14 cellular contexts compared by ENCODE assay signal in the genomic region with DNA sequence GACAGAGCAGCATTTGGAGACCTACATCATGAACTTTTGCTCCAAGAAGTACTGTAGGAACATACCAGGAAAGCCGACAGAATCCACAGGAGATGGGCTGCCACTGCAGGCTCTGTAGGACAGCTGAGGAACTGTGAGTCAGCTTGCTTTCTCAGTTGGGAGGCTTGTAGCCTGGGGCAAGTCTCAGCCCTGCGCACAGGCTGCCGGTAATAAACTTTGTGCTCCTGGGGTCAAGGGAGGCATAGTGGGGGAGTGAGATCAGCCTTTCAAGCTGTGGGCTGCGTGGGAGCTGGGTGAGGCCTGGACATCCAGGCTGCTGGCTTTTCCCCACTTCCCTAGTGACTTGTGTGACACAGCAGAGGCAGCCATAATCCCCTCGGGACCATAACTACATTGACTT.
DNase-seq lines count a peak whose midpoint lies in the region; ATAC-seq and TF ChIP-seq lines count a peak whose summit lies in the region.
"Had no signal": no experiment of that assay in that cellular context is flagged by ENCODE, and none has a peak within 500 bp of the region (broad histone marks: within the 10 kb centered on the region; RNA-seq: fewer than 3 reads in every experiment).

No MANE protein-coding gene starts in this region.

- H3K9me3 Mint-ChIP-seq in neural progenitor cell, result peaks cover 11% of the 10 kb centered on the region

- intact Hi-C loops in left ventricle myocardium superior (cut with micrococcal nuclease), result no loop called here

- H3K9ac ChIP-seq in neural progenitor cell, result no peak overlapping the region

- H3K27me3 ChIP-seq in RWPE2 (ENCODE audit: insufficient read depth, poor library complexity, severe bottlenecking) (no peaks in the 10 kb centered on the region), neural progenitor cell (no peaks in the 10 kb centered on the region)

- peaks cover 5% of the 10 kb centered on the region for H3K27me3 Mint-ChIP-seq in neural progenitor cell (ENCODE audit: insufficient read depth, low read depth)

- H3K36me3 Mint-ChIP-seq in neural progenitor cell, result no peaks in the 10 kb centered on the region

- peak; percentile 60 for DNase-seq in Daoy (ENCODE audit: low read depth)
- peak; percentile 41 for DNase-seq in HT1080 (ENCODE audit: low read depth)
- no peak for DNase-seq in RWPE2 (ENCODE audit: low spot score)
- DNase-seq in neural progenitor cell (ENCODE audit: low spot score), result no peak
- no peak for DNase-seq in hepatic stellate cell (ENCODE audit: low spot score)
- DNase-seq in left ventricle myocardium superior, result no peak
- DNase-seq: KBM-7, NCI-H1092 treated with DMSO at 0.1 percent for 48 hours, NCI-H1694 treated with DMSO at 0.1 percent for 48 hours, NCI-H2171, NCI-H510A treated with DMSO at 0.1 percent for 48 hours had no signal

- H3K9me3 ChIP-seq in RWPE2 (ENCODE audit: severe bottlenecking) (no peaks in the 10 kb centered on the region), neural progenitor cell (ENCODE audit: low read depth) (no peaks in the 10 kb centered on the region)

- H3K79me2 ChIP-seq in neural progenitor cell (ENCODE audit: low read depth), result no peaks in the 10 kb centered on the region

- H3K4me3 ChIP-seq in RWPE2 (ENCODE audit: severe bottlenecking), result no peak overlapping the region
- H3K4me3 ChIP-seq in neural progenitor cell, result no peak overlapping the region

- no peaks in the 10 kb centered on the region for H3K4me1 Mint-ChIP-seq in neural progenitor cell

- TF ChIP-seq CTCF in RWPE2 (IDR thresholded peaks at IDR 0.05; ENCODE audit: poor library complexity, severe bottlenecking), result no peak
- no peak for TF ChIP-seq CTCF in neural progenitor cell (IDR thresholded peaks at IDR 0.05)

- H3K27ac ChIP-seq in RWPE2 (ENCODE audit: poor library complexity, severe bottlenecking), result no peak overlapping the region
- H3K27ac ChIP-seq in neural progenitor cell, result no peak overlapping the region
- H3K27ac ChIP-seq: HL-60 had no signal

- no peak overlapping the region for H3K4me3 Mint-ChIP-seq in neural progenitor cell

- no peaks in the 10 kb centered on the region for H3F3A ChIP-seq in neural progenitor cell (ENCODE audit: low read depth)

- H3K4me2 ChIP-seq in neural progenitor cell, result no peak overlapping the region

- ATAC-seq in RWPE2 (ENCODE audit: low read depth) (peak; percentile 31; the same call in 2 of the 3 replicates), GM21717 (IDR thresholded peaks at IDR 0.05; ENCODE audit: unreplicated experiment) (no peak), left ventricle myocardium superior (no peak)
- ATAC-seq: HCT116 had no signal

- H3K4me1 ChIP-seq in RWPE2 (ENCODE audit: insufficient read depth, poor library complexity, severe bottlenecking) (no peaks in the 10 kb centered on the region), neural progenitor cell (no peaks in the 10 kb centered on the region)

- no peak overlapping the region for H3K27ac Mint-ChIP-seq in neural progenitor cell

- H3K36me3 ChIP-seq in RWPE2 (ENCODE audit: low read depth) (no peaks in the 10 kb centered on the region), neural progenitor cell (no peaks in the 10 kb centered on the region)

- no peaks in the 10 kb centered on the region for H4K20me1 ChIP-seq in neural progenitor cell (ENCODE audit: low read depth)

- H2AFZ ChIP-seq in neural progenitor cell (replicated peaks), result peak overlapping the region; percentile 26

Comparison
In these comparisons a context has a peak if more than half of its experiments do, and no peak if none do; other contexts are left out.
1. DNase-seq: peak in Daoy (single experiment) and HT1080 (single experiment); none in RWPE2 (single experiment), neural progenitor cell (single experiment), hepatic stellate cell (single experiment) and left ventricle myocardium superior (single experiment).